ENCODE assay signal across 8 cellular contexts in genomic region chr2:169798397-169798717, GRCh38. TPM values are rescaled to one million over a fixed set of nuclear protein-coding genes. Genes with fewer than 3 reads are reported as not detected.
DNase-seq lines count a peak whose midpoint lies in the region; ATAC-seq and TF ChIP-seq lines count a peak whose summit lies in the region.

No MANE protein-coding gene starts in this region.

- peaks cover 29% of the 10 kb centered on the region for H3K4me1 Mint-ChIP-seq in activated CD8-positive, alpha-beta T cell treated with anti-CD3 and anti-CD28 coated beads for 36 hours (ENCODE audit: low read depth)

- H3F3A ChIP-seq in SK-N-SH (replicated peaks; ENCODE audit: insufficient read depth), result no peaks in the 10 kb centered on the region

- intact Hi-C loops in activated CD8-positive, alpha-beta T cell treated with anti-CD3 and anti-CD28 coated beads for 36 hours (cut with micrococcal nuclease), result no loop called here
- intact Hi-C loops in stomach (cut with DNase I; ENCODE audit: low total_unique reads), result no loop called here

- H3K9me3 Mint-ChIP-seq in activated CD8-positive, alpha-beta T cell treated with anti-CD3 and anti-CD28 coated beads for 36 hours, result no peaks in the 10 kb centered on the region

- H3K4me2 ChIP-seq in SK-N-SH, result peak overlapping the region; percentile 75

- H3K4me1 ChIP-seq in SK-N-SH (ENCODE audit: control insufficient read depth in 1 of 2, insufficient read depth in 2 of 2, low read depth in 1 of 2, low read length in 1 of 2) (no peaks in the 10 kb centered on the region; a peak in 1 of 4 replicates), iPS-18a (ENCODE audit: control insufficient read depth, low read depth, low read length) (peaks cover 9% of the 10 kb centered on the region), stomach (peaks cover 8 to 43% (median 24%) of the 10 kb centered on the region in 4 donors)

- H3K27ac Mint-ChIP-seq in activated CD8-positive, alpha-beta T cell treated with anti-CD3 and anti-CD28 coated beads for 36 hours, result peak overlapping the region; percentile 98

- H3K9me3 ChIP-seq in SK-N-SH (no peaks in the 10 kb centered on the region), iPS-18a (ENCODE audit: control insufficient read depth, low read depth, low read length) (no peaks in the 10 kb centered on the region), stomach (no peaks in the 10 kb centered on the region)

- H3K27ac ChIP-seq in SK-N-SH (ENCODE audit: low read depth in 2 of 2, low read length in 1 of 2) (peak overlapping the region; percentile 83 to 92; a peak in 3 of 4 replicates), iPS-18a (ENCODE audit: low read length) (no peak overlapping the region), stomach (peak overlapping the region; percentile 85 to 91 (median 87))

- TF ChIP-seq EP300 in SK-N-SH (IDR thresholded peaks at IDR 0.05; ENCODE audit: borderline replicate concordance in 1 of 2, low read depth in 1 of 2, low read length in 1 of 2) (no peak), stomach (IDR thresholded peaks at IDR 0.05) (no peak)

- CTCF ChIA-PET in SK-N-SH (lab: Yijun Ruan, JAX), result interaction anchor here (1.2 kb wide), 1 partner anchor 130 kb away, joined by 3 read pairs; no protein-coding TSS in a partner anchor
- CTCF ChIA-PET in activated CD8-positive, alpha-beta T cell treated with anti-CD3 and anti-CD28 coated beads for 36 hours (lab: Charles Lee), result interaction anchor here (0.8 kb wide), 1 partner anchor 26 kb away, joined by 5 read pairs; the partner anchor contains the start of gene METTL5

- TF ChIP-seq POLR2A in stomach (IDR thresholded peaks at IDR 0.05), result no peak

- no peaks in the 10 kb centered on the region for H3K27me3 Mint-ChIP-seq in activated CD8-positive, alpha-beta T cell treated with anti-CD3 and anti-CD28 coated beads for 36 hours

- peak overlapping the region; percentile 97 for H3K4me3 Mint-ChIP-seq in activated CD8-positive, alpha-beta T cell treated with anti-CD3 and anti-CD28 coated beads for 36 hours

- H3K4me3 ChIP-seq in SK-N-SH (ENCODE audit: low read depth in 2 of 2, low read length in 1 of 2) (peak overlapping the region; percentile 84 to 85), iPS-18a (ENCODE audit: low read length) (peak overlapping the region; percentile 98), stomach (peak overlapping the region; percentile 74 to 93 (median 82))

- peaks cover 17% of the 10 kb centered on the region for H3K36me3 Mint-ChIP-seq in activated CD8-positive, alpha-beta T cell treated with anti-CD3 and anti-CD28 coated beads for 36 hours (ENCODE audit: low read depth)

- ATAC-seq in SK-N-SH treated with all-trans-retinoic acid at 6 μM for 48 hours, result no peak
- ATAC-seq in activated CD8-positive, alpha-beta T cell treated with anti-CD3 and anti-CD28 coated beads for 36 hours, result no peak
- ATAC-seq in HG03135 (IDR thresholded peaks at IDR 0.05; ENCODE audit: unreplicated experiment), result no peak

- WGBS in SK-N-SH (ENCODE audit: low lambda C conversion rate), result 9% methylated on average over 4 of the region's 4 CpGs
- 5 to 10% (median 7%) methylated on average over 4 of the region's 4 CpGs for WGBS in stomach, 5 donors

- peak overlapping the region; percentile 93 for H2AFZ ChIP-seq in SK-N-SH (ENCODE audit: low read depth)

- POLR2A ChIA-PET in SK-N-SH (lab: Yijun Ruan, JAX), result interaction anchor here (0.8 kb wide), 1 partner anchor 16 kb away, joined by 3 read pairs; no protein-coding TSS in a partner anchor
- POLR2A ChIA-PET in activated CD8-positive, alpha-beta T cell treated with anti-CD3 and anti-CD28 coated beads for 36 hours (lab: Charles Lee), result interaction anchor here (0.8 to 3.0 kb wide), 3 partner anchors 14 to 313 kb away, joined by 3 to 12 read pairs (median 3); partner anchors contain the start of gene UBR3

- peak overlapping the region; percentile 94 for H3K9ac ChIP-seq in SK-N-SH
- H3K9ac ChIP-seq in iPS-18a (ENCODE audit: low read length), result peak overlapping the region; percentile 95

- H3K36me3 ChIP-seq in SK-N-SH (replicated peaks in 1 of 2; ENCODE audit: control insufficient read depth in 1 of 2, insufficient read depth in 2 of 2, low read length in 1 of 2), result peaks cover 16 to 25% of the 10 kb centered on the region in 2 experiments
- peaks cover 20% of the 10 kb centered on the region for H3K36me3 ChIP-seq in iPS-18a (ENCODE audit: control insufficient read depth, low read depth, low read length)
- H3K36me3 ChIP-seq in stomach, result peaks cover 10 to 26% (median 19%) of the 10 kb centered on the region in 4 donors

- TF ChIP-seq RAD21 in SK-N-SH (IDR thresholded peaks at IDR 0.05; ENCODE audit: low read length), result no peak

- no peaks in the 10 kb centered on the region for H4K20me1 ChIP-seq in SK-N-SH (ENCODE audit: insufficient read depth)

- H3K27me3 ChIP-seq in SK-N-SH (ENCODE audit: insufficient read depth), result no peaks in the 10 kb centered on the region
- H3K27me3 ChIP-seq in iPS-18a (ENCODE audit: control insufficient read depth, insufficient read depth, low read length), result no peaks in the 10 kb centered on the region
- no peaks in the 10 kb centered on the region for H3K27me3 ChIP-seq in stomach

- DNase-seq in SK-N-SH (no peak), stomach (no peak), AG08395 (ENCODE audit: low spot score) (no peak), DMS 273 treated with DMSO at 0.1 percent for 48 hours (lab: John Stamatoyannopoulos, UW) (no peak)
- no peak for DNase-seq in activated CD8-positive, alpha-beta T cell treated with anti-CD3 and anti-CD28 coated beads for 36 hours

- no peak for TF ChIP-seq CTCF in SK-N-SH (IDR thresholded peaks at IDR 0.05)
- TF ChIP-seq CTCF in activated CD8-positive, alpha-beta T cell treated with anti-CD3 and anti-CD28 coated beads for 36 hours (IDR thresholded peaks at IDR 0.05), result no peak
- TF ChIP-seq CTCF in stomach (IDR thresholded peaks at IDR 0.05), result no peak

- no peaks in the 10 kb centered on the region for H3K9me2 ChIP-seq in SK-N-SH

- H3K79me2 ChIP-seq in SK-N-SH (ENCODE audit: insufficient read depth), result peaks cover 45% of the 10 kb centered on the region

TF ChIP-seq in SK-N-SH, 30 proteins besides CTCF, POLR2A, EP300 and RAD21:
- TF ChIP-seq YY1 (IDR thresholded peaks at IDR 0.05; ENCODE audit: low read depth) (peak; percentile 56; the same call in 1 of the 2 replicates), NFIC (IDR thresholded peaks at IDR 0.05; ENCODE audit: borderline replicate concordance) (no peak), ELF1 (IDR thresholded peaks at IDR 0.05) (no peak), TAF1 (IDR thresholded peaks at IDR 0.05; ENCODE audit: borderline replicate concordance, low read depth, low read length) (no peak), TCF12 (IDR thresholded peaks at IDR 0.05) (no peak), MEF2A (IDR thresholded peaks at IDR 0.05; ENCODE audit: borderline replicate concordance, low read depth) (no peak), SIN3A (IDR thresholded peaks at IDR 0.05; ENCODE audit: borderline replicate concordance, low read depth, low read length) (no peak), RXRA (IDR thresholded peaks at IDR 0.05; ENCODE audit: borderline replicate concordance, low read depth) (no peak), FOXM1 (IDR thresholded peaks at IDR 0.05; ENCODE audit: low read depth) (no peak)

TF ChIP-seq in SK-N-SH treated with all-trans-retinoic acid at 6 μM for 48 hours, 23 proteins besides CTCF, POLR2A, EP300 and RAD21 (continues in another document):
- TF ChIP-seq ZNF70 (CRISPR knock-in tag; IDR thresholded peaks at IDR 0.05) (no peak), ZNF565 (CRISPR knock-in tag; conservative IDR thresholded peaks at IDR 0.05; ENCODE audit: low read depth) (no peak), CSDC2 (CRISPR knock-in tag; IDR thresholded peaks at IDR 0.05) (no peak), TSHZ2 (CRISPR knock-in tag; IDR thresholded peaks at IDR 0.05) (no peak), OSR1 (CRISPR knock-in tag; IDR thresholded peaks at IDR 0.05) (no peak)

RNA-seq across cellular contexts. Expression of gene SSB, which starts 0.3 kb away (rescaled TPM):
- 60.8 and 80.3 TPM in 2 replicates for polyA plus RNA-seq in SK-N-SH (2012; rRNA removed)
- 95.3 and 140 TPM in 2 replicates for polyA plus RNA-seq in SK-N-SH (2012; cell fraction: cytosol; rRNA removed)
- polyA plus RNA-seq in SK-N-SH (2012; cell fraction: nucleus; rRNA removed), result 28.0 and 58.2 TPM in 2 replicates
- 100 to 1,000 TPM; 109 to 114 TPM for total RNA-seq in activated CD8-positive, alpha-beta T cell treated with anti-CD3 and anti-CD28 coated beads for 36 hours
- total RNA-seq in stomach, result 10 to 100 TPM; 30.7 to 94.2 (median 41.4) TPM
- polyA plus RNA-seq in stomach, result 10 to 100 TPM; 60.0 to 76.5 (median 66.6) TPM

RNA-seq across cellular contexts. Expression of gene METTL5, which starts 26.3 kb away (rescaled TPM):
- polyA plus RNA-seq in SK-N-SH (2012; rRNA removed), result 40.7 and 51.3 TPM in 2 replicates
- polyA plus RNA-seq in SK-N-SH (2012; cell fraction: cytosol; rRNA removed), result 66.5 and 87.1 TPM in 2 replicates
- 14.7 and 17.8 TPM in 2 replicates for polyA plus RNA-seq in SK-N-SH (2012; cell fraction: nucleus; rRNA removed)
- total RNA-seq in activated CD8-positive, alpha-beta T cell treated with anti-CD3 and anti-CD28 coated beads for 36 hours, result 100 to 1,000 TPM; 103 to 111 TPM
- total RNA-seq in stomach, result 10 to 100 TPM in 4 of 5 donors, 1 to 10 TPM in 1; 1.4 to 46.9 (median 36.0) TPM
- polyA plus RNA-seq in stomach, result 10 to 100 TPM; 61.6 to 87.2 (median 71.3) TPM

RNA-seq across cellular contexts. Expression of gene UBR3, which starts 28.9 kb away (rescaled TPM):
- polyA plus RNA-seq in SK-N-SH (2012; rRNA removed) (5.2 and 6.7 TPM in 2 replicates), stomach (10 to 100 TPM in 1 of 3 donors, 1 to 10 TPM in 2; 4.8 to 10.5 (median 5.5) TPM)
- 6.9 TPM in 2 replicates for polyA plus RNA-seq in SK-N-SH (2012; cell fraction: cytosol; rRNA removed)
- polyA plus RNA-seq in SK-N-SH (2012; cell fraction: nucleus; rRNA removed), result 7.2 and 15.6 TPM in 2 replicates
- 10 to 100 TPM; 14.0 to 15.7 TPM for total RNA-seq in activated CD8-positive, alpha-beta T cell treated with anti-CD3 and anti-CD28 coated beads for 36 hours
- 100 to 1,000 TPM in 1 of 5 donors, 10 to 100 TPM in 4; 32.7 to 151 (median 62.9) TPM for total RNA-seq in stomach
